ENCODE assay signal across 16 cellular contexts in genomic region chr2:97688062-97688827, GRCh38. TPM values are rescaled to one million over a fixed set of nuclear protein-coding genes. Genes with fewer than 3 reads are reported as not detected.
DNase-seq lines count a peak whose midpoint lies in the region; ATAC-seq, FAIRE-seq and TF ChIP-seq lines count a peak whose summit lies in the region.
"Had no signal": no experiment of that assay in that cellular context is flagged by ENCODE, and none has a peak within 500 bp of the region (broad histone marks: within the 10 kb centered on the region; RNA-seq: fewer than 3 reads in every experiment).

No MANE protein-coding gene starts in this region.

- no peak for DNase-seq in activated naive CD4-positive, alpha-beta T cell treated with anti-CD3 and anti-CD28 coated beads for 36 hours
- DNase-seq in activated naive CD4-positive, alpha-beta T cell treated with Interleukin-2 at 50 U/mL for 16 hours: no peak
- no peak for DNase-seq in HTR-8/SVneo (ENCODE audit: insufficient read length, low spot score)
- peak; percentile 30 for DNase-seq in GM12878 (ENCODE audit: low read depth, low spot score)
- no peak for DNase-seq in stimulated activated naive CD8-positive, alpha-beta T cell treated with anti-CD3 and anti-CD28 coated beads, Interleukin-15, Interleukin-2, amounts not matched to agents 100 U/mL and 50 U/mL, for 24 hours
- DNase-seq: activated CD4-positive, alpha-beta T cell treated with anti-CD3 and anti-CD28 coated beads, Interleukin-2, amount 50 U/mL, for 4 hours; colonic mucosa; NCI-H1048; NCI-H345; nucleus accumbens; stimulated activated CD4-positive, alpha-beta T cell treated with anti-CD3 and anti-CD28 coated beads, Interleukin-12 subunit alpha, Interleukin-12 subunit beta, amount 100 ng/mL, for 4 hours had no signal

- no peak for TF ChIP-seq EP300 in GM12878 (IDR thresholded peaks at IDR 0.05; ENCODE audit: borderline replicate concordance in 1 of 2, control insufficient read depth in 1 of 2, low read depth in 2 of 2, low read length in 2 of 2)

- POLR2A ChIA-PET in GM12878 (lab: Charles Lee): interaction anchor here (0.7 to 2.9 kb wide), 4 partner anchors 12 to 43 kb away, joined by 3 to 16 read pairs (median 8); partner anchors contain the start of genes ACTR1B and COX5B

- WGBS in GM12878 (ENCODE audit: insufficient coverage, insufficient replicate concordance, low lambda C conversion rate, missing lambda C conversion rate): 4% methylated on average over 11 of the region's 11 CpGs

- CTCF ChIA-PET in activated naive CD4-positive, alpha-beta T cell treated with anti-CD3 and anti-CD28 coated beads for 36 hours (lab: Charles Lee): interaction anchor here (0.7 to 1.5 kb wide), 5 partner anchors 8 to 98 kb away, joined by 3 to 5 read pairs (median 3); no protein-coding TSS in a partner anchor
- CTCF ChIA-PET in GM12878 (lab: Yijun Ruan, JAX): interaction anchor here (1.9 to 2.9 kb wide), 3 partner anchors 10 to 23 kb away, joined by 5 to 18 read pairs (median 13); partner anchors contain the start of gene ACTR1B

- H3K27ac Mint-ChIP-seq in activated naive CD4-positive, alpha-beta T cell treated with anti-CD3 and anti-CD28 coated beads for 36 hours: peak overlapping the region; percentile 64
- H3K27ac Mint-ChIP-seq: memory B cell had no signal

- H3K27ac ChIP-seq in GM12878 (ENCODE audit: control insufficient read depth, insufficient read depth): no peak overlapping the region
- H3K27ac ChIP-seq: colonic mucosa had no signal

- peaks cover 3% of the 10 kb centered on the region; the same call in 1 of the 2 replicates for H3K4me1 ChIP-seq in GM12878 (ENCODE audit: control insufficient read depth, insufficient read depth, low read length)
- H3K4me1 ChIP-seq: colonic mucosa had no signal

- no TSS peak for BruUV-seq in GM12878 (replicated peaks; lab: Mats Ljungman, UMichigan)

- no peak for TF ChIP-seq POLR2A in GM12878 (IDR thresholded peaks at IDR 0.05; ENCODE audit: low read depth, low read length)

- TF ChIP-seq RAD21 in GM12878 (IDR thresholded peaks at IDR 0.05; ENCODE audit: insufficient read depth, low read depth, low read length): no peak

- no peaks in the 10 kb centered on the region for H3K36me3 Mint-ChIP-seq in activated naive CD4-positive, alpha-beta T cell treated with anti-CD3 and anti-CD28 coated beads for 36 hours (ENCODE audit: low read depth)
- H3K36me3 Mint-ChIP-seq: memory B cell had no signal

- no peaks in the 10 kb centered on the region for H3K27me3 Mint-ChIP-seq in activated naive CD4-positive, alpha-beta T cell treated with anti-CD3 and anti-CD28 coated beads for 36 hours (ENCODE audit: low read depth)

- no peaks in the 10 kb centered on the region for H3K9me3 ChIP-seq in GM12878 (replicated peaks; ENCODE audit: control insufficient read depth, insufficient read depth, low read length)
- H3K9me3 ChIP-seq: colonic mucosa had no signal

- in situ Hi-C loops in GM12878 (cut with MboI): no loop called here

- H2AFZ ChIP-seq in GM12878 (ENCODE audit: control insufficient read depth, low read depth, low read length): peak overlapping the region; percentile 47

- TF ChIP-seq CTCF in GM12878 (IDR thresholded peaks at IDR 0.05 in 2 of 3, conservative IDR thresholded peaks at IDR 0.05 in 1 of 3; ENCODE audit: control insufficient read depth in 2 of 3, extremely low read depth in 1 of 3, insufficient read depth in 1 of 3, low read depth in 3 of 3, low read length in 3 of 3): no peak

- H3K9me3 Mint-ChIP-seq in activated naive CD4-positive, alpha-beta T cell treated with anti-CD3 and anti-CD28 coated beads for 36 hours: no peaks in the 10 kb centered on the region
- H3K9me3 Mint-ChIP-seq: memory B cell had no signal

- RAD21 ChIA-PET in GM12878 (lab: Charles Lee; ENCODE audit: unreplicated experiment): interaction anchor here (0.9 to 1.3 kb wide), 3 partner anchors 11 to 98 kb away, joined by 3 to 6 read pairs (median 4); partner anchors contain the start of gene ACTR1B

- H3K36me3 ChIP-seq in GM12878 (ENCODE audit: control insufficient read depth in 2 of 2, insufficient read depth in 2 of 2, low read length in 1 of 2): no peaks in the 10 kb centered on the region
- H3K36me3 ChIP-seq: colonic mucosa had no signal

- intact Hi-C loops in activated naive CD4-positive, alpha-beta T cell treated with anti-CD3 and anti-CD28 coated beads for 36 hours (cut with micrococcal nuclease): loop anchor here (1.0 kb wide), 2 partner anchors 14 to 24 kb away; partner anchors contain the start of gene ACTR1B
- intact Hi-C loops in GM12878 (cut with micrococcal nuclease; ENCODE audit: unreplicated experiment): no loop called here

- ATAC-seq in GM12878 (peak; percentile 94), HG02970 (IDR thresholded peaks at IDR 0.05; ENCODE audit: low FRiP score, unreplicated experiment) (no peak), HG03196 (IDR thresholded peaks at IDR 0.05; ENCODE audit: unreplicated experiment) (no peak), GM18517 (IDR thresholded peaks at IDR 0.05; ENCODE audit: unreplicated experiment) (no peak)
- peak; percentile 89 for ATAC-seq in stimulated activated naive CD8-positive, alpha-beta T cell treated with anti-CD3 and anti-CD28 coated beads, Interleukin-15, Interleukin-2, amounts not matched to agents 100 U/mL and 50 U/mL, for 24 hours
- ATAC-seq: esophagus mucosa had no signal

- H3K4me2 ChIP-seq in GM12878 (ENCODE audit: control insufficient read depth, insufficient read depth): no peak overlapping the region; the same call in 1 of the 2 replicates

- H3K4me3 ChIP-seq in GM12878: no peak overlapping the region
- H3K4me3 ChIP-seq: colonic mucosa had no signal

- H3K4me1 Mint-ChIP-seq in activated naive CD4-positive, alpha-beta T cell treated with anti-CD3 and anti-CD28 coated beads for 36 hours (ENCODE audit: low read depth): peaks cover 15% of the 10 kb centered on the region
- H3K4me1 Mint-ChIP-seq: memory B cell had no signal

- SMC1A ChIA-PET in GM12878 (lab: Charles Lee; ENCODE audit: uncharacterized antibody, unreplicated experiment): interaction anchor here (1.0 to 2.2 kb wide), 4 partner anchors 10 to 42 kb away, joined by 3 to 8 read pairs (median 5); partner anchors contain the start of genes ACTR1B and COX5B

- H3K27me3 ChIP-seq in GM12878 (replicated peaks in 1 of 2; ENCODE audit: control insufficient read depth in 2 of 2, insufficient read depth in 2 of 2, low read length in 1 of 2): no peaks in the 10 kb centered on the region
- H3K27me3 ChIP-seq: colonic mucosa had no signal

- no peaks in the 10 kb centered on the region for H4K20me1 ChIP-seq in GM12878 (ENCODE audit: control insufficient read depth, insufficient read depth)

- no peaks in the 10 kb centered on the region for H3K79me2 ChIP-seq in GM12878 (ENCODE audit: control insufficient read depth, insufficient read depth, low read length)

- no peak overlapping the region for H3K9ac ChIP-seq in GM12878 (ENCODE audit: control insufficient read depth, insufficient read depth, low read length)

- FAIRE-seq in HTR-8/SVneo (lab: Jason Lieb, UNC) (peak; percentile 76), GM12878 (lab: Jason Lieb, UNC) (peak; percentile 61)

- H3K4me3 Mint-ChIP-seq in activated naive CD4-positive, alpha-beta T cell treated with anti-CD3 and anti-CD28 coated beads for 36 hours: no peak overlapping the region
- H3K4me3 Mint-ChIP-seq: memory B cell had no signal

RNA-seq across cellular contexts. Expression of gene C2orf92, which starts 18.7 kb away (rescaled TPM):
- 1 to 10 TPM; 2.7 to 2.8 TPM for total RNA-seq in activated naive CD4-positive, alpha-beta T cell treated with anti-CD3 and anti-CD28 coated beads for 36 hours
- total RNA-seq in GM12878 (2013; cell fraction: nucleolus; rRNA removed): 46.6 and 50.3 TPM in 2 replicates
- total RNA-seq in GM12878 (2014; rRNA removed): 3.7 and 3.8 TPM in 2 replicates
- total RNA-seq in GM12878 (2014; rRNA removed; fragmentation: Illumina TruSeq; extraction: Trizol): 3.5 and 3.6 TPM in 2 replicates
- total RNA-seq in GM12878 (2021): 3.4 and 3.5 TPM in 2 replicates
- polyA plus RNA-seq in GM12878 (2011; ENCODE audit: low read depth): 3.6 TPM
- polyA plus RNA-seq in GM12878 (2011; rRNA removed): 10.1 and 10.5 TPM in 2 replicates
- 3.8 and 4.4 TPM in 2 replicates for polyA plus RNA-seq in GM12878 (2011; cell fraction: cytosol; rRNA removed)
- 25.1 and 36.4 TPM in 2 replicates for polyA plus RNA-seq in GM12878 (2011; cell fraction: nucleus; rRNA removed)
- 5.2 and 5.9 TPM in 2 replicates for polyA plus RNA-seq in GM12878 (2012)
- 3.2 and 4.1 TPM in 2 replicates for polyA plus RNA-seq in GM12878 (2014; fragmentation: Illumina TruSeq; extraction: Trizol)
- under 1 TPM; 0.40 to 0.75 TPM for polyA plus RNA-seq in GM12878 (2014; fragmentation: Nextera tagmentation; extraction: Ambion mirVana)
- polyA plus RNA-seq in GM12878 (2014; rRNA removed): 1.8 and 3.8 TPM in 2 replicates
- 1 to 10 TPM; 2.1 to 4.5 TPM for polyA plus RNA-seq in GM12878 (2016; fragmentation: Nextera tagmentation; extraction: Ambion mirVana)
- polyA minus RNA-seq in GM12878 (2011; rRNA and poly(A)+ RNA removed): 5.6 and 11.5 TPM in 2 replicates
- 2.8 and 4.4 TPM in 2 replicates for polyA minus RNA-seq in GM12878 (2011; cell fraction: cytosol; rRNA and poly(A)+ RNA removed)
- 13.2 and 18.9 TPM in 2 replicates for polyA minus RNA-seq in GM12878 (2011; cell fraction: nucleus; rRNA and poly(A)+ RNA removed)

RNA-seq across cellular contexts. Expression of gene ACTR1B, which starts 24.4 kb away (rescaled TPM):
- total RNA-seq in activated naive CD4-positive, alpha-beta T cell treated with anti-CD3 and anti-CD28 coated beads for 36 hours: 100 to 1,000 TPM; 103 to 104 TPM
- total RNA-seq in GM12878 (2013; cell fraction: nucleolus; rRNA removed): 73.9 and 75.5 TPM in 2 replicates
- total RNA-seq in GM12878 (2014; rRNA removed) (42.6 and 45.4 TPM in 2 replicates), GM12878 (2014; rRNA removed; fragmentation: Illumina TruSeq; extraction: Trizol) (29.2 and 29.3 TPM in 2 replicates), GM12878 (2021) (57.3 and 59.2 TPM in 2 replicates)
- polyA plus RNA-seq in GM12878 (2011; ENCODE audit: low read depth): 21.5 TPM
- polyA plus RNA-seq in GM12878 (2011; rRNA removed) (28.7 and 44.8 TPM in 2 replicates), GM12878 (2014; fragmentation: Illumina TruSeq; extraction: Trizol) (10.1 and 25.4 TPM in 2 replicates), GM12878 (2014; fragmentation: Nextera tagmentation; extraction: Ambion mirVana) (1 to 10 TPM; 1.3 to 5.2 TPM), GM12878 (2014; rRNA removed) (60.5 and 62.8 TPM in 2 replicates), GM12878 (2016; fragmentation: Nextera tagmentation; extraction: Ambion mirVana) (10 to 100 TPM; 44.8 to 51.5 TPM)
- polyA plus RNA-seq in GM12878 (2011; cell fraction: cytosol; rRNA removed): 73.0 and 85.0 TPM in 2 replicates
- polyA plus RNA-seq in GM12878 (2011; cell fraction: nucleus; rRNA removed): 226 and 285 TPM in 2 replicates
- polyA plus RNA-seq in GM12878 (2012): 44.3 and 60.0 TPM in 2 replicates
- 42.1 and 82.5 TPM in 2 replicates for polyA minus RNA-seq in GM12878 (2011; rRNA and poly(A)+ RNA removed)
- polyA minus RNA-seq in GM12878 (2011; cell fraction: cytosol; rRNA and poly(A)+ RNA removed): 22.9 and 23.1 TPM in 2 replicates
- polyA minus RNA-seq in GM12878 (2011; cell fraction: nucleus; rRNA and poly(A)+ RNA removed): 56.5 and 66.0 TPM in 2 replicates

RNA-seq across cellular contexts. Expression of gene ZAP70, which starts 25.1 kb away (rescaled TPM):
- 100 to 1,000 TPM; 167 TPM for total RNA-seq in activated naive CD4-positive, alpha-beta T cell treated with anti-CD3 and anti-CD28 coated beads for 36 hours
- 0.90 and 2.2 TPM in 2 replicates for total RNA-seq in GM12878 (2013; cell fraction: nucleolus; rRNA removed)
- total RNA-seq in GM12878 (2014; rRNA removed) (1.9 and 2.1 TPM in 2 replicates), GM12878 (2014; rRNA removed; fragmentation: Illumina TruSeq; extraction: Trizol) (0.89 and 0.97 TPM in 2 replicates), GM12878 (2021) (2.5 and 2.9 TPM in 2 replicates)
- 0.80 TPM for polyA plus RNA-seq in GM12878 (2011; ENCODE audit: low read depth)
- polyA plus RNA-seq in GM12878 (2011; rRNA removed) (0.18 TPM in 1 of 2 replicates, not detected in the other), GM12878 (2014; fragmentation: Illumina TruSeq; extraction: Trizol) (0.37 and 0.46 TPM in 2 replicates), GM12878 (2014; fragmentation: Nextera tagmentation; extraction: Ambion mirVana) (under 1 TPM in 1 of 2 experiments, not detected in 1; 0.20 TPM), GM12878 (2014; rRNA removed) (2.4 and 2.9 TPM in 2 replicates), GM12878 (2016; fragmentation: Nextera tagmentation; extraction: Ambion mirVana) (1 to 10 TPM; 1.2 to 2.3 TPM)
- 0.09 and 0.15 TPM in 2 replicates for polyA plus RNA-seq in GM12878 (2011; cell fraction: cytosol; rRNA removed)
- polyA plus RNA-seq in GM12878 (2011; cell fraction: nucleus; rRNA removed): 1.3 TPM in 2 replicates
- 0.81 and 1.4 TPM in 2 replicates for polyA plus RNA-seq in GM12878 (2012)
- not detected in 2 replicates for polyA minus RNA-seq in GM12878 (2011; rRNA and poly(A)+ RNA removed)
- polyA minus RNA-seq in GM12878 (2011; cell fraction: cytosol; rRNA and poly(A)+ RNA removed): not detected in 2 replicates
- polyA minus RNA-seq in GM12878 (2011; cell fraction: nucleus; rRNA and poly(A)+ RNA removed): not detected in 2 replicates

RNA-seq across cellular contexts. Expression of gene COX5B, which starts 42.4 kb away (rescaled TPM):
- 100 to 1,000 TPM; 245 to 267 TPM for total RNA-seq in activated naive CD4-positive, alpha-beta T cell treated with anti-CD3 and anti-CD28 coated beads for 36 hours
- total RNA-seq in GM12878 (2013; cell fraction: nucleolus; rRNA removed): 36.3 and 36.8 TPM in 2 replicates
- total RNA-seq in GM12878 (2014; rRNA removed) (426 and 472 TPM in 2 replicates), GM12878 (2014; rRNA removed; fragmentation: Illumina TruSeq; extraction: Trizol) (120 and 128 TPM in 2 replicates), GM12878 (2021) (248 and 277 TPM in 2 replicates)
- polyA plus RNA-seq in GM12878 (2011; ENCODE audit: low read depth): 110 TPM
- polyA plus RNA-seq in GM12878 (2011; rRNA removed) (260 and 333 TPM in 2 replicates), GM12878 (2014; fragmentation: Illumina TruSeq; extraction: Trizol) (17.3 and 69.5 TPM in 2 replicates), GM12878 (2014; fragmentation: Nextera tagmentation; extraction: Ambion mirVana) (100 to 1,000 TPM; 150 to 392 TPM), GM12878 (2014; rRNA removed) (475 and 518 TPM in 2 replicates), GM12878 (2016; fragmentation: Nextera tagmentation; extraction: Ambion mirVana) (100 to 1,000 TPM; 466 to 490 TPM)
- polyA plus RNA-seq in GM12878 (2011; cell fraction: cytosol; rRNA removed): 402 and 510 TPM in 2 replicates
- 318 and 448 TPM in 2 replicates for polyA plus RNA-seq in GM12878 (2011; cell fraction: nucleus; rRNA removed)
- polyA plus RNA-seq in GM12878 (2012): 189 and 226 TPM in 2 replicates
- 43.7 and 68.6 TPM in 2 replicates for polyA minus RNA-seq in GM12878 (2011; rRNA and poly(A)+ RNA removed)
- 59.8 and 64.1 TPM in 2 replicates for polyA minus RNA-seq in GM12878 (2011; cell fraction: cytosol; rRNA and poly(A)+ RNA removed)
- 29.5 and 45.5 TPM in 2 replicates for polyA minus RNA-seq in GM12878 (2011; cell fraction: nucleus; rRNA and poly(A)+ RNA removed)

Comparison
In these comparisons a context has a peak if more than half of its experiments do, and no peak if none do; other contexts are left out.
1. ATAC-seq: peak in GM12878 (single experiment) and stimulated activated naive CD8-positive, alpha-beta T cell treated with anti-CD3 and anti-CD28 coated beads, Interleukin-15, Interleukin-2, amounts not matched to agents 100 U/mL and 50 U/mL, for 24 hours (single experiment); none in HG02970 (single experiment), HG03196 (single experiment) and GM18517 (single experiment).
2. RNA of gene ZAP70, which starts 25.1 kb away (total RNA-seq): 167 TPM in activated naive CD4-positive, alpha-beta T cell treated with anti-CD3 and anti-CD28 coated beads for 36 hours; 0.89 to 2.9 TPM in GM12878; every median in the first group is over 10 times any median in the second.